19 cellular contexts compared by ENCODE assay signal in the genomic region with DNA sequence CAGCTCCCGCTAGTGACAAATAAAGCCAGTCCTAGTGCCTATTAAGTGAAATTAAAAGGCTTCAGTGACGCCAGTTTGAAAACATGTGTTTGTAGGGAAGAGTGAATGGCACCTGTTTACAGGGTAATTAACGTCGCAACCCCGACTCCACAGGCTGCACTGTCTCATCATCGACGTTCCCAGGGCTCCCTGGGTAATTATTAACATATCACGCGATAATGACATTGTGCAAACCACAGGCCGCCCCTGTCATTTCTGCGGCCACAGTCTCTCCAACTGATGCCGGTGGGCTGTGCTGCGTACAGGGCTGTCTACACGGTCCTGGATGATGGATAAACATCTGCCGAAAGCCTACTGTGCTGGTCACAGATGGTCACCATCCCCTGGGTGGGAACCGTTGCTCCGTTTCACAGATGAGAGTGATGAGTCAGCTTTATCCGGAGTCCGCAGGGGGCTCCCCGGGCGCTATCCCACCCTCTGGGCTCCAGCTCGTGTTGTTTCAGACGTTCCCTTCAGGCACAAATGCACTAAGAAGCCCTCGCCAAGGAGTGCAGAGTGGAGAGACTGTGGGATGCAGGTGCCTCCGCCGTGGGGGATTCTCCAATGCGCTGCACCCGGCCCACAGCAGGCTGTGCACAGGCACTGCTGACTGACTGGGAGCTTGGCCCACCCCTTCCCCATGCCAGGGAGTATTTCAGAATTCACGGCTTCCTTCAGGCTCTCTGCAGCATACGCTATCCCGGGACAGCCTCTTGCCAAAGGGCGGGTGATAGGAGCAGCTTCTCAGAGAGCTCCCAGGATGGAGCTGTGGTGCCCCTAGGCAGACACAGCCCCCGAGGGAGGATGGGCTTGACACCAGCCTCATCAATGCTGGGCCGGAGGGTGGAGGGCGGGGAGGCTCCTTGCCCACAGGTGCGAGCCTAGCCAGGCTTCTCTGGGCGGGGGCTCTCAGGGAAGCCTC.
A peak's percentile ranks its signal among the peaks of the same experiment; 100 is the strongest.
DNase-seq lines count a peak whose midpoint lies in the region; ATAC-seq, FAIRE-seq and TF ChIP-seq lines count a peak whose summit lies in the region.
"Had no signal": no experiment of that assay in that cellular context is flagged by ENCODE, and none has a peak within 500 bp of the region (broad histone marks: within the 10 kb centered on the region; RNA-seq: fewer than 3 reads in every experiment).

No MANE protein-coding gene starts in this region.

- H3K36me3 ChIP-seq in left ventricle myocardium inferior: no peaks in the 10 kb centered on the region
- H3K36me3 ChIP-seq: right atrium auricular region, thoracic aorta had no signal

- no peaks in the 10 kb centered on the region for H3K36me3 Mint-ChIP-seq in activated T-cell treated with anti-CD3 and anti-CD28 coated beads, Interleukin-2, amount 50 U/mL, for 24 hours (ENCODE audit: low read depth)

- H3K27ac ChIP-seq in left ventricle myocardium inferior (replicated peaks): no peak overlapping the region
- H3K27ac ChIP-seq: right atrium auricular region had no signal

- peak; percentile 79 for FAIRE-seq in urothelium cell line (lab: Jason Lieb, UNC)
- FAIRE-seq: GM12892, H54 had no signal

- H3K9me3 Mint-ChIP-seq in activated T-cell treated with anti-CD3 and anti-CD28 coated beads, Interleukin-2, amount 50 U/mL, for 24 hours: no peaks in the 10 kb centered on the region
- H3K9me3 Mint-ChIP-seq: CD4-positive, alpha-beta T cell; neural crest cell had no signal

- no peaks in the 10 kb centered on the region for H3K27me3 ChIP-seq in left ventricle myocardium inferior (ENCODE audit: low read depth)
- H3K27me3 ChIP-seq: right atrium auricular region had no signal

- no peaks in the 10 kb centered on the region for H3K27me3 Mint-ChIP-seq in activated T-cell treated with anti-CD3 and anti-CD28 coated beads, Interleukin-2, amount 50 U/mL, for 24 hours
- H3K27me3 Mint-ChIP-seq: CD4-positive, alpha-beta T cell had no signal

- no peak overlapping the region for H3K4me3 ChIP-seq in left ventricle myocardium inferior
- H3K4me3 ChIP-seq: right atrium auricular region had no signal

- no peaks in the 10 kb centered on the region for H3K9me3 ChIP-seq in left ventricle myocardium inferior (replicated peaks)
- H3K9me3 ChIP-seq: right atrium auricular region, thoracic aorta had no signal

- intact Hi-C loops in Right ventricle myocardium inferior (cut with DNase I) (no loop called here), left ventricle myocardium inferior (cut with micrococcal nuclease) (no loop called here), left colon (cut with DNase I, micrococcal nuclease) (no loop called here)

- H3K4me3 Mint-ChIP-seq in activated T-cell treated with anti-CD3 and anti-CD28 coated beads, Interleukin-2, amount 50 U/mL, for 24 hours: no peak overlapping the region
- H3K4me3 Mint-ChIP-seq: activated CD8-positive, alpha-beta T cell treated with anti-CD3 and anti-CD28 coated beads, Interleukin-2, amount 10 ng/mL, durations not matched to agents 7 days and 5 days; CD4-positive, alpha-beta T cell; neural crest cell had no signal

- no peak for TF ChIP-seq CTCF in left ventricle myocardium inferior (IDR thresholded peaks at IDR 0.05; ENCODE audit: borderline replicate concordance)

- H3K27ac Mint-ChIP-seq in activated T-cell treated with anti-CD3 and anti-CD28 coated beads, Interleukin-2, amount 50 U/mL, for 24 hours: no peak overlapping the region
- H3K27ac Mint-ChIP-seq: activated CD8-positive, alpha-beta T cell treated with anti-CD3 and anti-CD28 coated beads, Interleukin-2, amount 10 ng/mL, durations not matched to agents 7 days and 5 days; CD4-positive, alpha-beta T cell had no signal

- no peaks in the 10 kb centered on the region for H3K4me1 Mint-ChIP-seq in activated T-cell treated with anti-CD3 and anti-CD28 coated beads, Interleukin-2, amount 50 U/mL, for 24 hours (ENCODE audit: low read depth)

- peak; percentile 54 for DNase-seq in Right ventricle myocardium inferior (ENCODE audit: missing footprints)
- no peak for DNase-seq in left ventricle myocardium inferior
- peak; percentile 11 for DNase-seq in NCI-H774 (lab: John Stamatoyannopoulos, UW)
- DNase-seq in left colon: no peak
- no peak for DNase-seq in urothelium cell line (ENCODE audit: low spot score)
- DNase-seq in activated T-cell treated with anti-CD3 and anti-CD28 coated beads, Interleukin-2, amount 50 U/mL, for 24 hours: no peak
- DNase-seq in NCI-H2029 treated with DMSO at 0.1 percent for 48 hours (lab: John Stamatoyannopoulos, UW): no peak
- no peak for DNase-seq in inferior parietal cortex (ENCODE audit: extremely low spot score)
- DNase-seq: activated CD8-positive, alpha-beta T cell treated with anti-CD3 and anti-CD28 coated beads, Interleukin-2, amount 10 ng/mL, durations not matched to agents 7 days and 5 days; CD4-positive, alpha-beta T cell; GDM1; mesendoderm; NCI-H446; stimulated activated CD4-positive, alpha-beta T cell treated with anti-CD3 and anti-CD28 coated beads, Interleukin-1b, Interleukin-23, amount 100 ng/mL, for 48 hours had no signal

- no peak for ATAC-seq in Right ventricle myocardium inferior
- peak; percentile 50 for ATAC-seq in left colon
- ATAC-seq: activated CD8-positive, alpha-beta T cell treated with anti-CD3 and anti-CD28 coated beads, Interleukin-2, amount 10 ng/mL, durations not matched to agents 7 days and 5 days had no signal

- H3K4me1 ChIP-seq in left ventricle myocardium inferior: peaks cover 3% of the 10 kb centered on the region
- H3K4me1 ChIP-seq: right atrium auricular region had no signal

Comparison
In these comparisons a context has a peak if more than half of its experiments do, and no peak if none do; other contexts are left out.
1. DNase-seq: peak in Right ventricle myocardium inferior (single experiment) and NCI-H774 (single experiment); none in left ventricle myocardium inferior (single experiment), left colon (0 of 2), urothelium cell line (single experiment), activated T-cell treated with anti-CD3 and anti-CD28 coated beads, Interleukin-2, amount 50 U/mL, for 24 hours (single experiment), NCI-H2029 treated with DMSO at 0.1 percent for 48 hours (single experiment) and inferior parietal cortex (single experiment).